ENCODE assay signal across 8 cellular contexts in the genomic region with DNA sequence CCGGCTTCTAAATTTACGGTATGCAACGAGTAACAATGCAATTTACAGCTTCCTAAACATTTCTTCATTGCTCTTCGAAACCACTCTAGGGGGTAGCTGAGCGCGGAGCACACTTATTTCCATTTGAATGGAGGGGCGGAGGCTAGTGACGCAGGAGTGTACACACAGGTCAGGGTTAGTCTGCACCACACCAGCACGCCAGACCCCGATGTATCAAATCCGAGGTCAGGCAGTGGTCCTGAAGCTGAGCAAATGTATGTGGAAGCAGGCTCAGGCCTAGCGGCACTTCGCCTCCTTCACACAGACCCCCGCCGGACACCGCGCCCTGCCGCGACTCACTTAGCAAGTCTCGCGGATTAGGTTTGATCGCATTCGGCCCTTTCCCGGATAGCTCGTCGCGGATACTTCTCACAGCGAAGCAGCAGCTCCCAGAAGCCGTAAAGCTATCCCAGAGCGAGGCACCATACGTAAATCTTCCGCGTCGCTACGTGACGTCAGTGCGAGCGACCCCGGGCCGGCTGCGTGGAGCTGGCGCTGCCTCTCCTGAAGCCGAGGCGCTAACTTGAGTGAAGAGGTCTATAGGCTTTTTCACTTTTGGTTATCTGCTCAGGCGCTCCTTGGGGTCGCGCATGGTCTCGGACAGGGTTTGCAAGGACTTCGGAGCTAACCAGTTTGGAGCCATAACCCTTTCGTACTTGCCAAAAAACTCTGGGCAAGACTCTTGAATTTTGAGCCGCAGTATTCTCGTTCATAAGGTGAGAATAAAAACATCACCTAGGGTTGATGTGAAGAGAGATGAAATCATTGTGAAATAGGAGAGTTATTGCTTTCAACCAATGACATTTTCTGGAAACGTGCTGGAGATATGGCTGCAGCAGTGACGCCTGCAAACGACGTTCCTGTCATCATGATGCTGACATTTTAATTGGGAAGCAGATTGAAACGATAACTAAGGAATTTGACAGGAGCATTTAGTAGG. TPM values are rescaled to one million over a fixed set of nuclear protein-coding genes. Genes with fewer than 3 reads are reported as not detected.
DNase-seq lines count a peak whose midpoint lies in the region; ATAC-seq and TF ChIP-seq lines count a peak whose summit lies in the region.

TSS of gene AASDH (minus strand) at position 469 of the 979 bp plus-strand sequence. CDS start 3,192 bp downstream, outside the sequence.

- H3K4me1 Mint-ChIP-seq in activated CD4-positive, alpha-beta T cell treated with anti-CD3 and anti-CD28 coated beads, Interleukin-2, amount 10 ng/mL, durations not matched to agents 24 days and 14 days, result peaks cover 29% of the 10 kb centered on the region

- intact Hi-C loops in activated CD4-positive, alpha-beta T cell treated with anti-CD3 and anti-CD28 coated beads, Interleukin-2, amount 10 ng/mL, durations not matched to agents 24 days and 14 days (cut with micrococcal nuclease), result loop anchor here (1.0 to 5.0 kb wide), 8 partner anchors 17 to 590 kb away; partner anchors contain the start of genes CEP135, NOA1, PAICS and SRP72
- intact Hi-C loops in left colon (cut with DNase I, micrococcal nuclease), result no loop called here

- ATAC-seq in HG03460 (IDR thresholded peaks at IDR 0.05; ENCODE audit: unreplicated experiment) (peak; percentile 95), left colon (peak; percentile 95)

- peak within 1 kb of the TSS; percentile 96 for H3K27ac Mint-ChIP-seq in activated CD4-positive, alpha-beta T cell treated with anti-CD3 and anti-CD28 coated beads, Interleukin-2, amount 10 ng/mL, durations not matched to agents 24 days and 14 days

- H3K36me3 ChIP-seq in BE2C, result peaks cover under 1% of the 10 kb centered on the region; the same call in 1 of the 2 replicates

- H3K4me3 ChIP-seq in BE2C (ENCODE audit: low read depth, low read length) (peak within 1 kb of the TSS; percentile 91), coronary artery (peak within 1 kb of the TSS; percentile 83)

- peaks cover 10% of the 10 kb centered on the region for H3K36me3 Mint-ChIP-seq in activated CD4-positive, alpha-beta T cell treated with anti-CD3 and anti-CD28 coated beads, Interleukin-2, amount 10 ng/mL, durations not matched to agents 24 days and 14 days (ENCODE audit: low read depth)

- H3K9me3 ChIP-seq in BE2C, result no peaks in the 10 kb centered on the region

- H3K4me3 Mint-ChIP-seq in activated CD4-positive, alpha-beta T cell treated with anti-CD3 and anti-CD28 coated beads, Interleukin-2, amount 10 ng/mL, durations not matched to agents 24 days and 14 days, result peak within 1 kb of the TSS; percentile 88

- no peaks in the 10 kb centered on the region for H3K9me3 Mint-ChIP-seq in activated CD4-positive, alpha-beta T cell treated with anti-CD3 and anti-CD28 coated beads, Interleukin-2, amount 10 ng/mL, durations not matched to agents 24 days and 14 days

- peak within 1 kb of the TSS; percentile 95 to 96 for H3K27ac ChIP-seq in coronary artery

- 0 out of 2 replicates have a peak, but pooled peaks cover 3% of the 10 kb centered on the region for H3K4me1 ChIP-seq in BE2C

- no peaks in the 10 kb centered on the region for H3K27me3 ChIP-seq in BE2C

- peak; percentile 92 for DNase-seq in BE2C
- DNase-seq in GM19240 (ENCODE audit: insufficient read length, low spot score), result peak; percentile 57
- DNase-seq in NCI-H526 (lab: John Stamatoyannopoulos, UW), result peak; percentile 96 to 97
- peak; percentile 99 for DNase-seq in activated CD4-positive, alpha-beta T cell treated with anti-CD3 and anti-CD28 coated beads, Interleukin-2, amount 10 ng/mL, durations not matched to agents 24 days and 14 days
- peak; percentile 93 for DNase-seq in coronary artery (ENCODE audit: low spot score)
- peak; percentile 90 to 95 for DNase-seq in left colon
- peak; percentile 95 for DNase-seq in stimulated activated CD4-positive, alpha-beta T cell treated with anti-CD3 and anti-CD28 coated beads, Interleukin-1b, Interleukin-23, amount 100 ng/mL, for 48 hours

- H3K27me3 Mint-ChIP-seq in activated CD4-positive, alpha-beta T cell treated with anti-CD3 and anti-CD28 coated beads, Interleukin-2, amount 10 ng/mL, durations not matched to agents 24 days and 14 days, result no peaks in the 10 kb centered on the region

- TF ChIP-seq CTCF in BE2C (IDR thresholded peaks at IDR 0.05; ENCODE audit: low read depth, low read length) (no peak), coronary artery (IDR thresholded peaks at IDR 0.05) (no peak)

RNA-seq across cellular contexts. Expression of gene AASDH, which starts in this region (rescaled TPM):
- 3.0 TPM for polyA plus RNA-seq in BE2C (2012; ENCODE audit: insufficient read depth, insufficient read length, low read depth)
- total RNA-seq in activated CD4-positive, alpha-beta T cell treated with anti-CD3 and anti-CD28 coated beads, Interleukin-2, amount 10 ng/mL, durations not matched to agents 24 days and 14 days, result 10.5 and 11.8 TPM in 2 replicates
- total RNA-seq in left colon, result 1 to 10 TPM; 6.5 to 9.8 TPM

Comparison
In these comparisons a context has a peak if more than half of its experiments do, and no peak if none do; other contexts are left out.
1. Peak in every context shown above with its lines: DNase-seq, ATAC-seq, H3K4me3 ChIP-seq and H3K27ac ChIP-seq.